Comparison of ENCODE assay signal across 14 cellular contexts in the genomic region with DNA sequence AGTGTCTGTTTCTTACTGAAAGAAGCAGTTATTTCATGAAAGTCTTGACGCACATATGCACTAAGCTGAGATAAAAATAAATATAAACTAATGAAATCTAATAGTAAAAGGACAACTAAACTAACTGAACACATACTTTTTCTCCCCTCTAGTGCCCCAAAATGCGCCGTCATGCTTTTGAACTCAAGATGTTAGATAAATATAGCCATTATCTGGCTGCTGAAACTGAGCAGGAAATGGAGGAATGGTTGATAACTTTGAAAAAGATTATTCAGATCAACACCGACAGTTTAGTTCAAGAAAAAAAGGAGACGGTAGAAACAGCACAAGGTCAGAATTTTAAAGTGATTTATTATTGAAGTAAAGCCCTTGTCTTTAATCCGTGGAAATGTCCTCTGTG.
DNase-seq lines count a peak whose midpoint lies in the region; ATAC-seq, FAIRE-seq and TF ChIP-seq lines count a peak whose summit lies in the region.
"Had no signal": no experiment of that assay in that cellular context is flagged by ENCODE, and none has a peak within 500 bp of the region (broad histone marks: within the 10 kb centered on the region; RNA-seq: fewer than 3 reads in every experiment).

No MANE protein-coding gene starts in this region.

- intact Hi-C loops in K562 (cut with micrococcal nuclease) = no loop called here

- 0% methylated on average over 6 of the region's 6 CpGs for WGBS in K562 (ENCODE audit: insufficient coverage, low coverage, missing lambda C conversion rate)

- H3K79me2 ChIP-seq in K562 (ENCODE audit: control insufficient read depth, insufficient read depth, low read length) = peaks cover 10% of the 10 kb centered on the region; the same call in 1 of the 3 replicates

- H3K4me3 ChIP-seq in K562 = no peak overlapping the region
- H3K4me3 ChIP-seq: HAP-1 had no signal

- TF ChIP-seq POLR2A in K562 (conservative IDR thresholded peaks at IDR 0.05) = no peak

- no peaks in the 10 kb centered on the region for H4K20me1 ChIP-seq in K562 (replicated peaks; ENCODE audit: control insufficient read depth, insufficient read depth, low read length)

- H3K9me3 Mint-ChIP-seq in activated naive CD8-positive, alpha-beta T cell (ENCODE audit: low read depth) = no peaks in the 10 kb centered on the region
- H3K9me3 Mint-ChIP-seq in activated naive CD8-positive, alpha-beta T cell treated with anti-CD3 and anti-CD28 coated beads, Interleukin-2, amount 50 U/mL, for 24 hours = no peaks in the 10 kb centered on the region
- peaks cover 28% of the 10 kb centered on the region for H3K9me3 Mint-ChIP-seq in nephron progenitor cell

- H3K36me3 ChIP-seq in K562 (ENCODE audit: control insufficient read depth, insufficient read depth, low read length) = peaks cover 78% of the 10 kb centered on the region
- H3K36me3 ChIP-seq: HAP-1 had no signal

- peaks cover 6 to 19% of the 10 kb centered on the region in 2 experiments for H3K4me1 ChIP-seq in K562 (replicated peaks in 1 of 2; ENCODE audit: control insufficient read depth in 2 of 2, insufficient read depth in 2 of 2, low read length in 2 of 2)
- H3K4me1 ChIP-seq: HAP-1 had no signal

- BruUV-seq in K562 (replicated peaks; lab: Mats Ljungman, UMichigan) = no TSS peak

- no peak; a peak in 1 of 4 replicates for TF ChIP-seq RAD21 in K562 (CRISPR knock-in tag; conservative IDR thresholded peaks at IDR 0.05 in 1 of 2, IDR thresholded peaks at IDR 0.05 in 1 of 2)

- peaks cover 3% of the 10 kb centered on the region for H3K36me3 Mint-ChIP-seq in activated naive CD8-positive, alpha-beta T cell
- H3K36me3 Mint-ChIP-seq in activated naive CD8-positive, alpha-beta T cell treated with anti-CD3 and anti-CD28 coated beads, Interleukin-2, amount 50 U/mL, for 24 hours (ENCODE audit: low read depth) = peaks cover 29% of the 10 kb centered on the region
- H3K36me3 Mint-ChIP-seq in nephron progenitor cell (ENCODE audit: low read depth) = peaks cover 49% of the 10 kb centered on the region

- in situ Hi-C loops in K562 (cut with MboI) = no loop called here
- in situ Hi-C loops in G401 (cut with HindIII; ENCODE audit: low sequenced_read_pairs) = no loop called here

- H3K9me1 ChIP-seq in K562 (ENCODE audit: control insufficient read depth, insufficient read depth, low read length) = no peaks in the 10 kb centered on the region

- CTCF ChIA-PET in K562 (lab: Yijun Ruan, JAX; ENCODE audit: low intra/inter-chr PET ratio) = no interaction called here

- peak; percentile 82 for TF ChIP-seq EP300 in K562 (IDR thresholded peaks at IDR 0.05; ENCODE audit: low read length)

- DNase-seq in activated naive CD8-positive, alpha-beta T cell treated with anti-CD3 and anti-CD28 coated beads, Interleukin-2, amount 50 U/mL, for 24 hours = no peak
- DNase-seq in K562 (ENCODE audit: extremely low read depth in 1 of 4, low spot score in 3 of 4) = peak in 1 of 4 experiments; percentile 66
- no peak for DNase-seq in nephron progenitor cell
- DNase-seq in omental fat pad (ENCODE audit: low spot score) = no peak
- DNase-seq in NCI-H146 (lab: John Stamatoyannopoulos, UW) = no peak
- no peak for DNase-seq in G401 (ENCODE audit: low spot score)
- DNase-seq: C1 segment of cervical spinal cord, NCI-H187 treated with DMSO at 0.1 percent for 48 hours, NCI-H69, SHP77 treated with DMSO at 0.1 percent for 48 hours had no signal

- H3K27ac Mint-ChIP-seq in activated naive CD8-positive, alpha-beta T cell = peak overlapping the region; percentile 41
- H3K27ac Mint-ChIP-seq in activated naive CD8-positive, alpha-beta T cell treated with anti-CD3 and anti-CD28 coated beads, Interleukin-2, amount 50 U/mL, for 24 hours = no peak overlapping the region
- peak overlapping the region; percentile 9 for H3K27ac Mint-ChIP-seq in nephron progenitor cell

- peak overlapping the region; percentile 35 for H2AFZ ChIP-seq in K562 (ENCODE audit: low read depth, low read length)

- H3K27me3 ChIP-seq in K562 (ENCODE audit: control insufficient read depth in 2 of 2, insufficient read depth in 2 of 2, low read length in 2 of 2) = no peaks in the 10 kb centered on the region

- TF ChIP-seq CTCF in K562 (IDR thresholded peaks at IDR 0.05 in 2 of 3, conservative IDR thresholded peaks at IDR 0.05 in 1 of 3; ENCODE audit: insufficient read depth in 2 of 3, low read depth in 1 of 3, low read length in 3 of 3) (no peak), nephron progenitor cell (IDR thresholded peaks at IDR 0.05) (no peak), omental fat pad (IDR thresholded peaks at IDR 0.05) (no peak)

- H3K4me2 ChIP-seq in K562 (ENCODE audit: insufficient read depth, low read length) = peak overlapping the region; percentile 2; the same call in 1 of the 2 replicates

- H3K4me1 Mint-ChIP-seq in activated naive CD8-positive, alpha-beta T cell (ENCODE audit: low read depth) = peaks cover 30% of the 10 kb centered on the region
- peaks cover 28% of the 10 kb centered on the region for H3K4me1 Mint-ChIP-seq in activated naive CD8-positive, alpha-beta T cell treated with anti-CD3 and anti-CD28 coated beads, Interleukin-2, amount 50 U/mL, for 24 hours
- H3K4me1 Mint-ChIP-seq in nephron progenitor cell = peaks cover 13% of the 10 kb centered on the region

- no peak overlapping the region for H3K4me3 Mint-ChIP-seq in activated naive CD8-positive, alpha-beta T cell
- no peak overlapping the region for H3K4me3 Mint-ChIP-seq in activated naive CD8-positive, alpha-beta T cell treated with anti-CD3 and anti-CD28 coated beads, Interleukin-2, amount 50 U/mL, for 24 hours
- no peak overlapping the region for H3K4me3 Mint-ChIP-seq in nephron progenitor cell

- FAIRE-seq in K562 (lab: Jason Lieb, UNC) = peak; percentile 32
- FAIRE-seq: A204.1 had no signal

- POLR2A ChIA-PET in K562 (lab: Yijun Ruan, JAX) = no interaction called here

- ATAC-seq in activated naive CD8-positive, alpha-beta T cell treated with anti-CD3 and anti-CD28 coated beads, Interleukin-2, amount 50 U/mL, for 24 hours = no peak
- ATAC-seq in SK-N-SH treated with all-trans-retinoic acid at 6 μM for 48 hours = peak; percentile 41; the same call in 2 of the 3 replicates
- ATAC-seq in K562 = peak; percentile 65
- no peak for ATAC-seq in omental fat pad (ENCODE audit: low FRiP score)

- peak overlapping the region; percentile 51 for H3K27ac ChIP-seq in K562 (ENCODE audit: extremely low read depth, low read depth, low read length)

- H3K9ac ChIP-seq in K562 (ENCODE audit: insufficient read depth in 1 of 2, low read depth in 2 of 2, low read length in 2 of 2) = peak overlapping the region in 1 of 2 experiments; percentile 53; a peak in 2 of 4 replicates

- no peaks in the 10 kb centered on the region for H3K9me3 ChIP-seq in K562 (replicated peaks; ENCODE audit: control insufficient read depth, insufficient read depth, low read depth, low read length)
- H3K9me3 ChIP-seq: HAP-1 had no signal

- H3K27me3 Mint-ChIP-seq in activated naive CD8-positive, alpha-beta T cell = no peaks in the 10 kb centered on the region
- H3K27me3 Mint-ChIP-seq in activated naive CD8-positive, alpha-beta T cell treated with anti-CD3 and anti-CD28 coated beads, Interleukin-2, amount 50 U/mL, for 24 hours = no peaks in the 10 kb centered on the region
- peaks cover 2% of the 10 kb centered on the region for H3K27me3 Mint-ChIP-seq in nephron progenitor cell (ENCODE audit: low read depth, poor library complexity)

TF ChIP-seq in SK-N-SH treated with all-trans-retinoic acid at 6 μM for 48 hours, 23 proteins besides CTCF, POLR2A, EP300 and RAD21 (continues in another document):
- TF ChIP-seq ISL1 (CRISPR knock-in tag; IDR thresholded peaks at IDR 0.05) = no peak
- no peak for TF ChIP-seq ARNTL (CRISPR knock-in tag; IDR thresholded peaks at IDR 0.05; ENCODE audit: borderline replicate concordance, low read depth)
- no peak for TF ChIP-seq ZNF70 (CRISPR knock-in tag; IDR thresholded peaks at IDR 0.05)
- TF ChIP-seq, protein P1, sequence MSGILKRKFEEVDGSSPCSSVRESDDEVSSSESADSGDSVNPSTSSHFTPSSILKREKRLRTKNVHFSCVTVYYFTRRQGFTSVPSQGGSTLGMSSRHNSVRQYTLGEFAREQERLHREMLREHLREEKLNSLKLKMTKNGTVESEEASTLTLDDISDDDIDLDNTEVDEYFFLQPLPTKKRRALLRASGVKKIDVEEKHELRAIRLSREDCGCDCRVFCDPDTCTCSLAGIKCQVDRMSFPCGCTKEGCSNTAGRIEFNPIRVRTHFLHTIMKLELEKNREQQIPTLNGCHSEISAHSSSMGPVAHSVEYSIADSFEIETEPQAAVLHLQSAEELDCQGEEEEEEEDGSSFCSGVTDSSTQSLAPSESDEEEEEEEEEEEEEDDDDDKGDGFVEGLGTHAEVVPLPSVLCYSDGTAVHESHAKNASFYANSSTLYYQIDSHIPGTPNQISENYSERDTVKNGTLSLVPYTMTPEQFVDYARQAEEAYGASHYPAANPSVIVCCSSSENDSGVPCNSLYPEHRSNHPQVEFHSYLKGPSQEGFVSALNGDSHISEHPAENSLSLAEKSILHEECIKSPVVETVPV (CRISPR knock-in tag; IDR thresholded peaks at IDR 0.05) = no peak
- no peak for TF ChIP-seq SNAI2 (CRISPR knock-in tag; IDR thresholded peaks at IDR 0.05)
- TF ChIP-seq ZNF565 (CRISPR knock-in tag; conservative IDR thresholded peaks at IDR 0.05; ENCODE audit: low read depth) = no peak

TF ChIP-seq in K562, 482 proteins besides CTCF, POLR2A, EP300 and RAD21 (continues in another document):
- no peak for TF ChIP-seq TAF9B (IDR thresholded peaks at IDR 0.05; ENCODE audit: partially characterized antibody)
- peak; percentile 47; the same call in 1 of the 2 replicates for TF ChIP-seq ZNF239 (CRISPR knock-in tag; IDR thresholded peaks at IDR 0.05)
- TF ChIP-seq ELF1 (tag; IDR thresholded peaks at IDR 0.05) = 0 out of 2 replicates have a peak, but pooled peaks have one; percentile 18
- peak; percentile 90 for TF ChIP-seq NFE2 (IDR thresholded peaks at IDR 0.05; ENCODE audit: low read depth)
- TF ChIP-seq JUND (IDR thresholded peaks at IDR 0.05; ENCODE audit: borderline replicate concordance, low read depth, low read length) = peak; percentile 24; the same call in 1 of the 2 replicates
- peak; percentile 51; the same call in 1 of the 3 replicates for TF ChIP-seq JUND (tag; IDR thresholded peaks at IDR 0.05; ENCODE audit: borderline replicate concordance, low read depth, low read length)

Comparison
In these comparisons a context has a peak if more than half of its experiments do, and no peak if none do; other contexts are left out.
1. ATAC-seq: peak in SK-N-SH treated with all-trans-retinoic acid at 6 μM for 48 hours (single experiment) and K562 (single experiment); none in activated naive CD8-positive, alpha-beta T cell treated with anti-CD3 and anti-CD28 coated beads, Interleukin-2, amount 50 U/mL, for 24 hours (single experiment) and omental fat pad (single experiment).